In the genomic region with DNA sequence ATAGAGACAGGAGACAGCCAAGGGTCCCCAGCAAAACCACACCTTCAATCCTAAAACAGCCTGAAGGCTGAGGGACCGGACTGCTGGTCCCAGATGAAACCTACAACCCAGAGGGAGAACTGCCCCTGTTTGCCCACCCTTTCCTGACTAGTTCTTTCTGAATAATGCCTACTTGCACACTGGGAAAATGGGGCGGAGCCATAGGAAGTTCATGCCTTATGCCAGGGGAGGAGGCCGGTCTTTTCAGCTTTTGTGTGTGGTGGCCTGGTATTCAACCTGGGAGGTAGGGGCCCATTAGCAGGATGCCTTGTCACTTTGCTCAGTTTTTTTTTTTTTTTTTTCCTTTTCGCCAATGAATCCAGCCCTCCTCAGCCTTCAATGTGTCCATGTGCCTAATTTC, we compare ENCODE assay signal across 21 cellular contexts.
"Had no signal": no experiment of that assay in that cellular context is flagged by ENCODE, and none has a peak within 500 bp of the region (broad histone marks: within the 10 kb centered on the region; RNA-seq: fewer than 3 reads in every experiment).

No MANE protein-coding gene starts in this region.

- DNase-seq: activated CD4-positive, alpha-beta T cell treated with anti-CD3 and anti-CD28 coated beads for 4 hours; activated CD8-positive, alpha-beta T cell treated with anti-CD3 and anti-CD28 coated beads for 36 hours; activated effector memory CD4-positive, alpha-beta T cell treated with anti-CD3 and anti-CD28 coated beads, Interleukin-2, amount 50 U/mL, for 16 hours; activated T-cell treated with anti-CD3 and anti-CD28 coated beads, Interleukin-2, amount 50 U/mL, for 4 hours; adrenal gland; caudate nucleus; colonic mucosa; hippocampal formation; kidney glomerular epithelial cell; left ventricle myocardium superior; mesenchymal stem cell; nucleus accumbens; right cardiac atrium; small intestine; stimulated activated CD4-positive, alpha-beta T cell treated with anti-CD3 and anti-CD28 coated beads, Interleukin-4, amount 100 ng/mL, for 4 hours; stimulated activated naive CD8-positive, alpha-beta T cell treated with anti-CD3 and anti-CD28 coated beads, Interleukin-15, Interleukin-2, amounts not matched to agents 100 U/mL and 50 U/mL, for 24 hours; transverse colon had no signal

- H3K36me3 ChIP-seq: adrenal gland, colonic mucosa, esophagus muscularis mucosa, transverse colon, vagina had no signal

- H3K36me3 Mint-ChIP-seq: activated naive CD4-positive, alpha-beta T cell treated with anti-CD3 and anti-CD28 coated beads, Interleukin-2, amount 50 U/mL, for 24 hours; natural killer cell treated with Interleukin-12 subunit alpha and Interleukin-12 subunit beta and Interleukin-15 and Interleukin-18, amount 100 ng/mL, for 72 hours had no signal

- H3K27ac ChIP-seq: adrenal gland, colonic mucosa, esophagus muscularis mucosa, transverse colon, vagina had no signal

- H3K4me3 ChIP-seq: adrenal gland, colonic mucosa, esophagus muscularis mucosa, transverse colon, vagina had no signal

- FAIRE-seq: small intestine had no signal

- H3K4me3 Mint-ChIP-seq: activated CD8-positive, alpha-beta T cell treated with anti-CD3 and anti-CD28 coated beads for 36 hours; activated naive CD4-positive, alpha-beta T cell treated with anti-CD3 and anti-CD28 coated beads, Interleukin-2, amount 50 U/mL, for 24 hours; activated T-cell treated with anti-CD3 and anti-CD28 coated beads, Interleukin-2, amount 50 U/mL, for 4 hours; natural killer cell treated with Interleukin-12 subunit alpha and Interleukin-12 subunit beta and Interleukin-15 and Interleukin-18, amount 100 ng/mL, for 72 hours had no signal

- H3K9me3 ChIP-seq: adrenal gland, colonic mucosa, esophagus muscularis mucosa, transverse colon, vagina had no signal

- H3K27me3 ChIP-seq: adrenal gland, colonic mucosa, esophagus muscularis mucosa, transverse colon, vagina had no signal

- H3K4me1 Mint-ChIP-seq: activated naive CD4-positive, alpha-beta T cell treated with anti-CD3 and anti-CD28 coated beads, Interleukin-2, amount 50 U/mL, for 24 hours had no signal

- H3K9me3 Mint-ChIP-seq: activated CD8-positive, alpha-beta T cell treated with anti-CD3 and anti-CD28 coated beads for 36 hours; activated naive CD4-positive, alpha-beta T cell treated with anti-CD3 and anti-CD28 coated beads, Interleukin-2, amount 50 U/mL, for 24 hours; activated T-cell treated with anti-CD3 and anti-CD28 coated beads, Interleukin-2, amount 50 U/mL, for 4 hours; natural killer cell treated with Interleukin-12 subunit alpha and Interleukin-12 subunit beta and Interleukin-15 and Interleukin-18, amount 100 ng/mL, for 72 hours had no signal

- H3K27ac Mint-ChIP-seq: activated CD8-positive, alpha-beta T cell treated with anti-CD3 and anti-CD28 coated beads for 36 hours; activated naive CD4-positive, alpha-beta T cell treated with anti-CD3 and anti-CD28 coated beads, Interleukin-2, amount 50 U/mL, for 24 hours; natural killer cell treated with Interleukin-12 subunit alpha and Interleukin-12 subunit beta and Interleukin-15 and Interleukin-18, amount 100 ng/mL, for 72 hours had no signal

- ATAC-seq: activated CD8-positive, alpha-beta T cell treated with anti-CD3 and anti-CD28 coated beads for 36 hours; activated T-cell treated with anti-CD3 and anti-CD28 coated beads, Interleukin-2, amount 50 U/mL, for 4 hours; left ventricle myocardium superior; natural killer cell treated with Interleukin-12 subunit alpha and Interleukin-12 subunit beta and Interleukin-15 and Interleukin-18, amount 100 ng/mL, for 72 hours; right cardiac atrium; stimulated activated naive CD8-positive, alpha-beta T cell treated with anti-CD3 and anti-CD28 coated beads, Interleukin-15, Interleukin-2, amounts not matched to agents 100 U/mL and 50 U/mL, for 24 hours had no signal

- H3K4me1 ChIP-seq: adrenal gland, colonic mucosa, esophagus muscularis mucosa, transverse colon, vagina had no signal
